ENCODE assay signal across 8 cellular contexts in genomic region chr5:36875789-36876388, GRCh38. TPM values are rescaled to one million over a fixed set of nuclear protein-coding genes. Genes with fewer than 3 reads are reported as not detected.
A peak's percentile ranks its signal among the peaks of the same experiment; 100 is the strongest.
DNase-seq lines count a peak whose midpoint lies in the region; ATAC-seq, FAIRE-seq and TF ChIP-seq lines count a peak whose summit lies in the region.

No MANE protein-coding gene starts in this region.

- H3K4me1 ChIP-seq in astrocyte (ENCODE audit: insufficient read depth, low read length) (peaks cover 9% of the 10 kb centered on the region), sigmoid colon (peaks cover 0 to 51% (median 42%) of the 10 kb centered on the region in 4 donors)

- peak; percentile 61 for ATAC-seq in HG02852 (IDR thresholded peaks at IDR 0.05; ENCODE audit: unreplicated experiment)

- TF ChIP-seq CTCF in astrocyte (IDR thresholded peaks at IDR 0.05; ENCODE audit: insufficient read depth, low read depth, low read length), result peak; percentile 28
- TF ChIP-seq CTCF in sigmoid colon (IDR thresholded peaks at IDR 0.05), result peak in 2 of 4 experiments; percentile 28 to 46

- H3K9me3 ChIP-seq in astrocyte (ENCODE audit: insufficient read depth, low read depth, low read length) (no peaks in the 10 kb centered on the region), sigmoid colon (no peaks in the 10 kb centered on the region)

- DNase-seq in GM12892 (ENCODE audit: insufficient read length), result peak; percentile 40
- DNase-seq in NCI-H1436 treated with DMSO at 0.1 percent for 48 hours (lab: John Stamatoyannopoulos, UW), result peak; percentile 12
- DNase-seq in T-helper 2 cell treated with Interferon-gamma antibody and Interleukin-4, amounts not matched to agents 5 μg/mL and 100 μg/mL, for 36 hours (ENCODE audit: low spot score), result peak; percentile 79
- DNase-seq in astrocyte (ENCODE audit: low read depth), result peak; percentile 60
- DNase-seq in hypothalamus (lab: John Stamatoyannopoulos, UW), result peak in 50 of 51 donors; percentile 24 to 85 (median 63)
- peak; percentile 90 for DNase-seq in sigmoid colon
- DNase-seq in OCI-M2 (lab: John Stamatoyannopoulos, UW; ENCODE audit: unreplicated experiment), result no peak

- peaks cover 11% of the 10 kb centered on the region for H3K36me3 Mint-ChIP-seq in T-helper 2 cell treated with Interferon-gamma antibody and Interleukin-4, amounts not matched to agents 5 μg/mL and 100 μg/mL, for 36 hours (ENCODE audit: low read depth)
- H3K36me3 Mint-ChIP-seq in astrocyte (ENCODE audit: low read depth, unreplicated experiment), result no peaks in the 10 kb centered on the region

- H3K9me3 Mint-ChIP-seq in T-helper 2 cell treated with Interferon-gamma antibody and Interleukin-4, amounts not matched to agents 5 μg/mL and 100 μg/mL, for 36 hours, result no peaks in the 10 kb centered on the region
- H3K9me3 Mint-ChIP-seq in astrocyte (ENCODE audit: unreplicated experiment), result no peaks in the 10 kb centered on the region

- H4K20me1 ChIP-seq in astrocyte (ENCODE audit: insufficient read depth, low read length), result peaks cover 60% of the 10 kb centered on the region

- no peaks in the 10 kb centered on the region for H3K27me3 ChIP-seq in astrocyte (ENCODE audit: insufficient read depth, low read length)
- no peaks in the 10 kb centered on the region for H3K27me3 ChIP-seq in sigmoid colon

- no peak for TF ChIP-seq EP300 in sigmoid colon (IDR thresholded peaks at IDR 0.05)

- WGBS in sigmoid colon, 2 donors, result 0% methylated on average over 60 of the region's 60 CpGs

- FAIRE-seq in GM12892 (lab: Jason Lieb, UNC) (peak; percentile 81), astrocyte (lab: Jason Lieb, UNC) (no peak)

- H3K27me3 Mint-ChIP-seq in T-helper 2 cell treated with Interferon-gamma antibody and Interleukin-4, amounts not matched to agents 5 μg/mL and 100 μg/mL, for 36 hours (ENCODE audit: low read depth), result no peaks in the 10 kb centered on the region
- no peaks in the 10 kb centered on the region for H3K27me3 Mint-ChIP-seq in astrocyte (ENCODE audit: low read depth, unreplicated experiment)

- peaks cover 50% of the 10 kb centered on the region for H3K4me1 Mint-ChIP-seq in T-helper 2 cell treated with Interferon-gamma antibody and Interleukin-4, amounts not matched to agents 5 μg/mL and 100 μg/mL, for 36 hours (ENCODE audit: low read depth)
- peaks cover 10% of the 10 kb centered on the region for H3K4me1 Mint-ChIP-seq in astrocyte (ENCODE audit: low read depth, unreplicated experiment)

- peak overlapping the region; percentile 99 for H3K4me3 ChIP-seq in astrocyte (ENCODE audit: insufficient read depth, low read depth, low read length)
- peak overlapping the region; percentile 68 to 90 (median 84) for H3K4me3 ChIP-seq in sigmoid colon

- H3K9ac ChIP-seq in astrocyte (ENCODE audit: low read length), result peak overlapping the region; percentile 98

- H3K36me3 ChIP-seq in astrocyte (ENCODE audit: insufficient read depth, low read length) (no peaks in the 10 kb centered on the region), sigmoid colon (peaks cover 0 to 4% (median 0%) of the 10 kb centered on the region in 4 donors)

- peaks cover 95% of the 10 kb centered on the region for H3K79me2 ChIP-seq in astrocyte (ENCODE audit: insufficient read depth, low read length)

- H2AFZ ChIP-seq in astrocyte (ENCODE audit: low read depth, low read length), result peak overlapping the region; percentile 87

- no peak for TF ChIP-seq POLR2A in GM12892 (IDR thresholded peaks at IDR 0.05; ENCODE audit: low read depth, low read length)
- no peak for TF ChIP-seq POLR2A in sigmoid colon (IDR thresholded peaks at IDR 0.05)

- intact Hi-C loops in sigmoid colon (cut with DNase I), result loop anchor here (2.0 to 10.0 kb wide), 6 partner anchors 63 to 961 kb away; partner anchors contain the start of genes NUP155 and WDR70

- H3K27ac ChIP-seq in astrocyte (ENCODE audit: low read depth, low read length) (peak overlapping the region; percentile 92), sigmoid colon (peak overlapping the region; percentile 93 to 98 (median 96))

- peak overlapping the region; percentile 90 for H3K4me3 Mint-ChIP-seq in T-helper 2 cell treated with Interferon-gamma antibody and Interleukin-4, amounts not matched to agents 5 μg/mL and 100 μg/mL, for 36 hours
- peak overlapping the region; percentile 94 for H3K4me3 Mint-ChIP-seq in astrocyte (ENCODE audit: unreplicated experiment)

- peak overlapping the region; percentile 94 for H3K4me2 ChIP-seq in astrocyte (ENCODE audit: low read length)

- peak overlapping the region; percentile 99 for H3K27ac Mint-ChIP-seq in T-helper 2 cell treated with Interferon-gamma antibody and Interleukin-4, amounts not matched to agents 5 μg/mL and 100 μg/mL, for 36 hours
- peak overlapping the region; percentile 96 for H3K27ac Mint-ChIP-seq in astrocyte (ENCODE audit: unreplicated experiment)

RNA-seq across cellular contexts. Expression of gene NIPBL, which starts 0.7 kb away (rescaled TPM):
- 17.6 TPM for polyA plus RNA-seq in GM12892 (2012; ENCODE audit: missing spikeins)
- total RNA-seq in astrocyte (38.4 and 45.3 TPM in 2 replicates), sigmoid colon (10 to 100 TPM; 53.5 to 66.4 (median 60.4) TPM)
- 10 to 100 TPM in 1 of 3 donors, 1 to 10 TPM in 2; 7.6 to 16.7 (median 7.8) TPM for polyA plus RNA-seq in sigmoid colon
